In the genomic region with DNA sequence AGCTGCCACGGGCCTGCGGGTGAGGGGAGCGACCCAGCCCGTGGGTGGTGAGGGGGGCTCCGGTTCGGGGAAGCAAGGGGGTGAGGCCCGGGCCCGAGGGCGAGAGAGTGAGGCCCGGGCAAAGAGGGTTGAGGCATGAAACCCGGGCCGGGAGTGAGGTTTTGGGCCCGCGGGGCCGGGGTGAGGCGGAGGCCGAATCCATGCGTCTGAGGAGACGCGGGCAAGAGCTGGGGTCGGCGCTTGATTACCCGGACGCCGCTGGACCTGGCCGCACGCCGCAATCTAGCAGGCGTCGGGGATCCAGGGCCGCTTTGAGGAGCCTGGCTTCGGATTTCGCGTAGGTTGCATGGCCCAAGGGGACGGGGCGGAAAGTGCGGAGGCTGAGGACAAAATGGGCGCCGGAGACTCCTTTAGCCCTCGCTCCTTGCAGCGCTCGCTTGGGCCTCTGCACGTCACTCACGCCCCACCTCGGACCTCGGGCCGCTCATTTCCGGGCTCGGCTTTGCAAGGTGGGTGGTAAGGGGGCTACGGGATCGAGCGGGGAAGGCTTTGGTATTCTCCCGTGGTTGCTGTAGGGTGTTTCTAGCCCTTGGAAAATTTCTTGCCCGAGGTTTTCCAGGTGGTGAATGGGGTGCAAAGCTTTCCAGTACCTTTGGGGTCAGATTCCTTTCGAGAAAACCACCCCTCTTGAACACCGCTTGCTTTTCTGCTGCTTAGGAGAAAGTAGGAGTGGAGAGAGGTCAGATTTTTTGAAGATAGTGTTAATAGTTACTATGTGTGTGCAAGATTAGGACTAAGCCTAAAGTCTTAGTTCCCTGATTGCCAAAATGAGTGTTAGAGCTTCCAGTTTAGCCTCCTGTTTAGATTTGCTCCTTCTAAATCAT, we compare ENCODE assay signal across 1 cellular context.
A peak's percentile ranks its signal among the peaks of the same experiment; 100 is the strongest.
TF ChIP-seq lines count a peak whose summit lies in the region.

No MANE protein-coding gene starts in this region.

TF ChIP-seq in GM12878, 131 proteins besides CTCF, POLR2A, EP300 and RAD21 (continued from another document and continues in another):
- 0 out of 2 replicates have a peak, but pooled peaks have one; percentile 29 for TF ChIP-seq ZNF207 (IDR thresholded peaks at IDR 0.05; ENCODE audit: borderline replicate concordance)
- 0 out of 2 replicates have a peak, but pooled peaks have one; percentile 37 for TF ChIP-seq CHD1 (IDR thresholded peaks at IDR 0.05; ENCODE audit: low read depth, low read length)
- peak; percentile 64; the same call in 1 of the 2 replicates for TF ChIP-seq TAF1 (IDR thresholded peaks at IDR 0.05; ENCODE audit: borderline replicate concordance, low read depth, low read length)
- TF ChIP-seq NR2F1 (conservative IDR thresholded peaks at IDR 0.05), result 0 out of 2 replicates have a peak, but pooled peaks have one; percentile 31
- TF ChIP-seq EED (IDR thresholded peaks at IDR 0.05; ENCODE audit: low read depth), result no peak
- no peak for TF ChIP-seq RAD51 (IDR thresholded peaks at IDR 0.05)
- TF ChIP-seq, protein P1, sequence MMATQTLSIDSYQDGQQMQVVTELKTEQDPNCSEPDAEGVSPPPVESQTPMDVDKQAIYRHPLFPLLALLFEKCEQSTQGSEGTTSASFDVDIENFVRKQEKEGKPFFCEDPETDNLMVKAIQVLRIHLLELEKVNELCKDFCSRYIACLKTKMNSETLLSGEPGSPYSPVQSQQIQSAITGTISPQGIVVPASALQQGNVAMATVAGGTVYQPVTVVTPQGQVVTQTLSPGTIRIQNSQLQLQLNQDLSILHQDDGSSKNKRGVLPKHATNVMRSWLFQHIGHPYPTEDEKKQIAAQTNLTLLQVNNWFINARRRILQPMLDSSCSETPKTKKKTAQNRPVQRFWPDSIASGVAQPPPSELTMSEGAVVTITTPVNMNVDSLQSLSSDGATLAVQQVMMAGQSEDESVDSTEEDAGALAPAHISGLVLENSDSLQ (IDR thresholded peaks at IDR 0.05), result peak; percentile 95
- TF ChIP-seq NR2C2 (IDR thresholded peaks at IDR 0.05; ENCODE audit: borderline replicate concordance, control insufficient read depth, insufficient read length, low read depth), result no peak
- TF ChIP-seq, protein P2, sequence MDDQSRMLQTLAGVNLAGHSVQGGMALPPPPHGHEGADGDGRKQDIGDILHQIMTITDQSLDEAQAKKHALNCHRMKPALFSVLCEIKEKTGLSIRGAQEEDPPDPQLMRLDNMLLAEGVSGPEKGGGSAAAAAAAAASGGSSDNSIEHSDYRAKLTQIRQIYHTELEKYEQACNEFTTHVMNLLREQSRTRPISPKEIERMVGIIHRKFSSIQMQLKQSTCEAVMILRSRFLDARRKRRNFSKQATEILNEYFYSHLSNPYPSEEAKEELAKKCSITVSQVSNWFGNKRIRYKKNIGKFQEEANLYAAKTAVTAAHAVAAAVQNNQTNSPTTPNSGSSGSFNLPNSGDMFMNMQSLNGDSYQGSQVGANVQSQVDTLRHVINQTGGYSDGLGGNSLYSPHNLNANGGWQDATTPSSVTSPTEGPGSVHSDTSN (IDR thresholded peaks at IDR 0.05; ENCODE audit: insufficient replicate concordance, low read depth, low read length), result peak; percentile 89
- TF ChIP-seq, protein P3, sequence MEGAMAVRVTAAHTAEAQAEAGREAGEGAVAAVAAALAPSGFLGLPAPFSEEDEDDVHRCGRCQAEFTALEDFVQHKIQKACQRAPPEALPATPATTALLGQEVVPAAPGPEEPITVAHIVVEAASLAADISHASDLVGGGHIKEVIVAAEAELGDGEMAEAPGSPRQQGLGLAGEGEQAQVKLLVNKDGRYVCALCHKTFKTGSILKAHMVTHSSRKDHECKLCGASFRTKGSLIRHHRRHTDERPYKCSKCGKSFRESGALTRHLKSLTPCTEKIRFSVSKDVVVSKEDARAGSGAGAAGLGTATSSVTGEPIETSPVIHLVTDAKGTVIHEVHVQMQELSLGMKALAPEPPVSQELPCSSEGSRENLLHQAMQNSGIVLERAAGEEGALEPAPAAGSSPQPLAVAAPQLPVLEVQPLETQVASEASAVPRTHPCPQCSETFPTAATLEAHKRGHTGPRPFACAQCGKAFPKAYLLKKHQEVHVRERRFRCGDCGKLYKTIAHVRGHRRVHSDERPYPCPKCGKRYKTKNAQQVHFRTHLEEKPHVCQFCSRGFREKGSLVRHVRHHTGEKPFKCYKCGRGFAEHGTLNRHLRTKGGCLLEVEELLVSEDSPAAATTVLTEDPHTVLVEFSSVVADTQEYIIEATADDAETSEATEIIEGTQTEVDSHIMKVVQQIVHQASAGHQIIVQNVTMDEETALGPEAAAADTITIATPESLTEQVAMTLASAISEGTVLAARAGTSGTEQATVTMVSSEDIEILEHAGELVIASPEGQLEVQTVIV (IDR thresholded peaks at IDR 0.05; ENCODE audit: borderline replicate concordance, partially characterized antibody), result no peak
- 0 out of 2 replicates have a peak, but pooled peaks have one; percentile 12 for TF ChIP-seq TCF7 (IDR thresholded peaks at IDR 0.05; ENCODE audit: borderline replicate concordance)
- TF ChIP-seq SIN3A (IDR thresholded peaks at IDR 0.05; ENCODE audit: low read depth, low read length), result no peak
- no peak for TF ChIP-seq BCL11A (IDR thresholded peaks at IDR 0.05; ENCODE audit: low read depth, low read length)
- TF ChIP-seq, protein P4, sequence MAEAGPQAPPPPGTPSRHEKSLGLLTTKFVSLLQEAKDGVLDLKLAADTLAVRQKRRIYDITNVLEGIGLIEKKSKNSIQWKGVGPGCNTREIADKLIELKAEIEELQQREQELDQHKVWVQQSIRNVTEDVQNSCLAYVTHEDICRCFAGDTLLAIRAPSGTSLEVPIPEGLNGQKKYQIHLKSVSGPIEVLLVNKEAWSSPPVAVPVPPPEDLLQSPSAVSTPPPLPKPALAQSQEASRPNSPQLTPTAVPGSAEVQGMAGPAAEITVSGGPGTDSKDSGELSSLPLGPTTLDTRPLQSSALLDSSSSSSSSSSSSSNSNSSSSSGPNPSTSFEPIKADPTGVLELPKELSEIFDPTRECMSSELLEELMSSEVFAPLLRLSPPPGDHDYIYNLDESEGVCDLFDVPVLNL (IDR thresholded peaks at IDR 0.05; ENCODE audit: low read depth, low read length), result no peak
- TF ChIP-seq POLR2AphosphoS5 (IDR thresholded peaks at IDR 0.05; ENCODE audit: low read length), result no peak; the same call in 1 of the 2 replicates
- TF ChIP-seq, protein P5, sequence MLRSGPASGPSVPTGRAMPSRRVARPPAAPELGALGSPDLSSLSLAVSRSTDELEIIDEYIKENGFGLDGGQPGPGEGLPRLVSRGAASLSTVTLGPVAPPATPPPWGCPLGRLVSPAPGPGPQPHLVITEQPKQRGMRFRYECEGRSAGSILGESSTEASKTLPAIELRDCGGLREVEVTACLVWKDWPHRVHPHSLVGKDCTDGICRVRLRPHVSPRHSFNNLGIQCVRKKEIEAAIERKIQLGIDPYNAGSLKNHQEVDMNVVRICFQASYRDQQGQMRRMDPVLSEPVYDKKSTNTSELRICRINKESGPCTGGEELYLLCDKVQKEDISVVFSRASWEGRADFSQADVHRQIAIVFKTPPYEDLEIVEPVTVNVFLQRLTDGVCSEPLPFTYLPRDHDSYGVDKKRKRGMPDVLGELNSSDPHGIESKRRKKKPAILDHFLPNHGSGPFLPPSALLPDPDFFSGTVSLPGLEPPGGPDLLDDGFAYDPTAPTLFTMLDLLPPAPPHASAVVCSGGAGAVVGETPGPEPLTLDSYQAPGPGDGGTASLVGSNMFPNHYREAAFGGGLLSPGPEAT (IDR thresholded peaks at IDR 0.05; ENCODE audit: low read depth), result peak; percentile 35; the same call in 1 of the 2 replicates
- peak; percentile 55; the same call in 1 of the 2 replicates for TF ChIP-seq NBN (IDR thresholded peaks at IDR 0.05)
- TF ChIP-seq IKZF1 (conservative IDR thresholded peaks at IDR 0.05), result peak; percentile 35
- no peak for TF ChIP-seq STAT1 (conservative IDR thresholded peaks at IDR 0.05)
- TF ChIP-seq, protein P6, sequence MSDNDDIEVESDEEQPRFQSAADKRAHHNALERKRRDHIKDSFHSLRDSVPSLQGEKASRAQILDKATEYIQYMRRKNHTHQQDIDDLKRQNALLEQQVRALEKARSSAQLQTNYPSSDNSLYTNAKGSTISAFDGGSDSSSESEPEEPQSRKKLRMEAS (IDR thresholded peaks at IDR 0.05; ENCODE audit: low read depth, low read length), result 0 out of 2 replicates have a peak, but pooled peaks have one; percentile 32
- 0 out of 2 replicates have a peak, but pooled peaks have one; percentile 65 for TF ChIP-seq BACH1 (IDR thresholded peaks at IDR 0.05; ENCODE audit: borderline replicate concordance)
- TF ChIP-seq, protein P7, sequence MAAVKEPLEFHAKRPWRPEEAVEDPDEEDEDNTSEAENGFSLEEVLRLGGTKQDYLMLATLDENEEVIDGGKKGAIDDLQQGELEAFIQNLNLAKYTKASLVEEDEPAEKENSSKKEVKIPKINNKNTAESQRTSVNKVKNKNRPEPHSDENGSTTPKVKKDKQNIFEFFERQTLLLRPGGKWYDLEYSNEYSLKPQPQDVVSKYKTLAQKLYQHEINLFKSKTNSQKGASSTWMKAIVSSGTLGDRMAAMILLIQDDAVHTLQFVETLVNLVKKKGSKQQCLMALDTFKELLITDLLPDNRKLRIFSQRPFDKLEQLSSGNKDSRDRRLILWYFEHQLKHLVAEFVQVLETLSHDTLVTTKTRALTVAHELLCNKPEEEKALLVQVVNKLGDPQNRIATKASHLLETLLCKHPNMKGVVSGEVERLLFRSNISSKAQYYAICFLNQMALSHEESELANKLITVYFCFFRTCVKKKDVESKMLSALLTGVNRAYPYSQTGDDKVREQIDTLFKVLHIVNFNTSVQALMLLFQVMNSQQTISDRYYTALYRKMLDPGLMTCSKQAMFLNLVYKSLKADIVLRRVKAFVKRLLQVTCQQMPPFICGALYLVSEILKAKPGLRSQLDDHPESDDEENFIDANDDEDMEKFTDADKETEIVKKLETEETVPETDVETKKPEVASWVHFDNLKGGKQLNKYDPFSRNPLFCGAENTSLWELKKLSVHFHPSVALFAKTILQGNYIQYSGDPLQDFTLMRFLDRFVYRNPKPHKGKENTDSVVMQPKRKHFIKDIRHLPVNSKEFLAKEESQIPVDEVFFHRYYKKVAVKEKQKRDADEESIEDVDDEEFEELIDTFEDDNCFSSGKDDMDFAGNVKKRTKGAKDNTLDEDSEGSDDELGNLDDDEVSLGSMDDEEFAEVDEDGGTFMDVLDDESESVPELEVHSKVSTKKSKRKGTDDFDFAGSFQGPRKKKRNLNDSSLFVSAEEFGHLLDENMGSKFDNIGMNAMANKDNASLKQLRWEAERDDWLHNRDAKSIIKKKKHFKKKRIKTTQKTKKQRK (IDR thresholded peaks at IDR 0.05; ENCODE audit: low read depth, low read length), result no peak
- TF ChIP-seq, protein P8, sequence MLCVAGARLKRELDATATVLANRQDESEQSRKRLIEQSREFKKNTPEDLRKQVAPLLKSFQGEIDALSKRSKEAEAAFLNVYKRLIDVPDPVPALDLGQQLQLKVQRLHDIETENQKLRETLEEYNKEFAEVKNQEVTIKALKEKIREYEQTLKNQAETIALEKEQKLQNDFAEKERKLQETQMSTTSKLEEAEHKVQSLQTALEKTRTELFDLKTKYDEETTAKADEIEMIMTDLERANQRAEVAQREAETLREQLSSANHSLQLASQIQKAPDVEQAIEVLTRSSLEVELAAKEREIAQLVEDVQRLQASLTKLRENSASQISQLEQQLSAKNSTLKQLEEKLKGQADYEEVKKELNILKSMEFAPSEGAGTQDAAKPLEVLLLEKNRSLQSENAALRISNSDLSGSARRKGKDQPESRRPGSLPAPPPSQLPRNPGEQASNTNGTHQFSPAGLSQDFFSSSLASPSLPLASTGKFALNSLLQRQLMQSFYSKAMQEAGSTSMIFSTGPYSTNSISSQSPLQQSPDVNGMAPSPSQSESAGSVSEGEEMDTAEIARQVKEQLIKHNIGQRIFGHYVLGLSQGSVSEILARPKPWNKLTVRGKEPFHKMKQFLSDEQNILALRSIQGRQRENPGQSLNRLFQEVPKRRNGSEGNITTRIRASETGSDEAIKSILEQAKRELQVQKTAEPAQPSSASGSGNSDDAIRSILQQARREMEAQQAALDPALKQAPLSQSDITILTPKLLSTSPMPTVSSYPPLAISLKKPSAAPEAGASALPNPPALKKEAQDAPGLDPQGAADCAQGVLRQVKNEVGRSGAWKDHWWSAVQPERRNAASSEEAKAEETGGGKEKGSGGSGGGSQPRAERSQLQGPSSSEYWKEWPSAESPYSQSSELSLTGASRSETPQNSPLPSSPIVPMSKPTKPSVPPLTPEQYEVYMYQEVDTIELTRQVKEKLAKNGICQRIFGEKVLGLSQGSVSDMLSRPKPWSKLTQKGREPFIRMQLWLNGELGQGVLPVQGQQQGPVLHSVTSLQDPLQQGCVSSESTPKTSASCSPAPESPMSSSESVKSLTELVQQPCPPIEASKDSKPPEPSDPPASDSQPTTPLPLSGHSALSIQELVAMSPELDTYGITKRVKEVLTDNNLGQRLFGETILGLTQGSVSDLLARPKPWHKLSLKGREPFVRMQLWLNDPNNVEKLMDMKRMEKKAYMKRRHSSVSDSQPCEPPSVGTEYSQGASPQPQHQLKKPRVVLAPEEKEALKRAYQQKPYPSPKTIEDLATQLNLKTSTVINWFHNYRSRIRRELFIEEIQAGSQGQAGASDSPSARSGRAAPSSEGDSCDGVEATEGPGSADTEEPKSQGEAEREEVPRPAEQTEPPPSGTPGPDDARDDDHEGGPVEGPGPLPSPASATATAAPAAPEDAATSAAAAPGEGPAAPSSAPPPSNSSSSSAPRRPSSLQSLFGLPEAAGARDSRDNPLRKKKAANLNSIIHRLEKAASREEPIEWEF (IDR thresholded peaks at IDR 0.05; ENCODE audit: insufficient replicate concordance, low read depth, low read length), result no peak
- peak; percentile 46 for TF ChIP-seq DPF2 (IDR thresholded peaks at IDR 0.05)
- TF ChIP-seq MLLT1 (IDR thresholded peaks at IDR 0.05), result 0 out of 2 replicates have a peak, but pooled peaks have one; percentile 40
- TF ChIP-seq MYB (IDR thresholded peaks at IDR 0.05; ENCODE audit: borderline replicate concordance, low read depth, low read length), result no peak
- TF ChIP-seq CEBPB (IDR thresholded peaks at IDR 0.05; ENCODE audit: borderline replicate concordance in 1 of 2, low read depth in 2 of 2, low read length in 2 of 2), result no peak
- no peak for TF ChIP-seq CBX5 (IDR thresholded peaks at IDR 0.05; ENCODE audit: low read depth)
- 0 out of 2 replicates have a peak, but pooled peaks have one; percentile 23 for TF ChIP-seq ELK1 (IDR thresholded peaks at IDR 0.05; ENCODE audit: low read depth, low read length)
- TF ChIP-seq YY1 (IDR thresholded peaks at IDR 0.05; ENCODE audit: low read depth, low read length), result peak; percentile 94
- TF ChIP-seq CHD2 (IDR thresholded peaks at IDR 0.05; ENCODE audit: borderline replicate concordance, low read depth, low read length), result 0 out of 2 replicates have a peak, but pooled peaks have one; percentile 12
